17 cellular contexts compared by ENCODE assay signal in the genomic region with DNA sequence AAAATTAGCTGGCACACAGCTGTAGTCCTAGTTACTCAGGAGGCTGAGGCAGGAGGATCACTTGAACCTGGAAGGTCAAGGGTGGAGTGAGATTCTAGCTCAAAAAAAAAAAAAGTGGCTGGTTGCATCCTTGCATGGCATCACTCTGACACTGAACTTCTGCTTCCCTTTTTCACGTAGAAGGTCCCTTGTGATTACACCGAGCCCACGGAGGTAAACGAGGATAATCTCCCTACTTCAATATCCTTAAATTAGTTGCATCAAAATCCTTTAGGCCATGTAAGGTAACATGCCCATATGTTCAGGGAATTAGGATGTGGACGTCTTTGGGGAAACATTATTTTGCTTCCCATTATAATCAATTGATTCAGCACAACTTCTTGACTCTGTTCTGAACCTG. TPM values are rescaled to one million over a fixed set of nuclear protein-coding genes. Genes with fewer than 3 reads are reported as not detected.
"Had no signal": no experiment of that assay in that cellular context is flagged by ENCODE, and none has a peak within 500 bp of the region (broad histone marks: within the 10 kb centered on the region; RNA-seq: fewer than 3 reads in every experiment).

No MANE protein-coding gene starts in this region.

- H3K27me3 ChIP-seq: thyroid gland had no signal

- H3K9me3 ChIP-seq: esophagus muscularis mucosa, gastrocnemius medialis, heart right ventricle, sigmoid colon, thyroid gland had no signal

- H3K4me3 ChIP-seq: esophagus muscularis mucosa, gastrocnemius medialis, heart right ventricle, sigmoid colon, skin epidermis, thyroid gland had no signal

- H3K36me3 ChIP-seq: esophagus muscularis mucosa, gastrocnemius medialis, heart right ventricle, sigmoid colon, thyroid gland had no signal

- H3K27ac ChIP-seq: esophagus muscularis mucosa, heart right ventricle, sigmoid colon, skin epidermis, thyroid gland had no signal

- DNase-seq: effector memory CD4-positive, alpha-beta T cell; gastrocnemius medialis; heart right ventricle; hypothalamus; mammary epithelial cell; naive thymus-derived CD4-positive, alpha-beta T cell; nephron progenitor cell; posterior cingulate gyrus; sigmoid colon; stimulated activated CD4-positive, alpha-beta T cell treated with anti-CD3 and anti-CD28 coated beads, Interleukin-2, amount 100 ng/mL, for 24 hours; stimulated activated CD4-positive, alpha-beta T cell treated with anti-CD3 and anti-CD28 coated beads, Interleukin-4, amount 100 ng/mL, for 4 hours; stimulated activated naive CD4-positive, alpha-beta T cell treated with Interleukin-2 at 50 U/mL for 16 hours; thyroid gland had no signal

RNA-seq across cellular contexts. Expression of gene PPP4R4, which starts 4.0 kb away (rescaled TPM):
- total RNA-seq: osteocyte, pulmonary artery endothelial cell had no signal
